8 cellular contexts compared by ENCODE assay signal in the genomic region with DNA sequence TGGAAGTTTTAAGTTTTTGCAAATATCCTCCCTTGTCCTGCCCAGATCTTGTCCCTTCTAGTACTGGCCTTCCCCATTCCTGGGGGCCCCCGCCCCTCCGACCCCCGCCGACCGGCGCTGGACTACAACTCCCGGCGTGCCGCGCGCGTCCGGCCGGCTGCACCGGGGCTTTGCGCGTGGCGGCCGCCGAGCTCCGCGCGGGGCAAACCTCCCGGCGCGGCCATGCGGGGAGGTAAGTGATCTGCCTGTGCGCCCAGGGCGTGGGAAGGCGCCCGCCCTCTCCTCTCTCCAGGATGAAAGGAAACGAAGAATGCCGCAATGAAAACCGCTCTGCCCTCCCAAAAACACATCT. TPM values are rescaled to one million over a fixed set of nuclear protein-coding genes. Genes with fewer than 3 reads are reported as not detected.
DNase-seq lines count a peak whose midpoint lies in the region; ATAC-seq, FAIRE-seq and TF ChIP-seq lines count a peak whose summit lies in the region.

No MANE protein-coding gene starts in this region.

- no peak for FAIRE-seq in frontal cortex (lab: Jason Lieb, UNC)

- H3K36me3 Mint-ChIP-seq in neural progenitor cell, result peaks cover 4% of the 10 kb centered on the region

- H3K4me1 ChIP-seq in neural progenitor cell, result peaks cover 38% of the 10 kb centered on the region
- no peaks in the 10 kb centered on the region for H3K4me1 ChIP-seq in urinary bladder (ENCODE audit: insufficient read depth)

- peak; percentile 68 for ATAC-seq in HG03196 (IDR thresholded peaks at IDR 0.05; ENCODE audit: unreplicated experiment)

- H3K27ac ChIP-seq in neural progenitor cell (no peak overlapping the region), urinary bladder (ENCODE audit: low read depth) (peak overlapping the region; percentile 58)

- DNase-seq in COLO668 (lab: John Stamatoyannopoulos, UW; ENCODE audit: unreplicated experiment) (peak; percentile 91), RPMI7951 (ENCODE audit: low read depth) (peak; percentile 60), frontal cortex (ENCODE audit: low spot score in 2 of 2) (peak; percentile 74 to 75), neural progenitor cell (ENCODE audit: low spot score) (peak; percentile 67)
- peak; percentile 44 for DNase-seq in activated naive CD4-positive, alpha-beta T cell treated with Interleukin-2 at 50 U/mL for 16 hours

- peaks cover 24% of the 10 kb centered on the region for H3F3A ChIP-seq in neural progenitor cell (ENCODE audit: low read depth)

- TF ChIP-seq CTCF in neural progenitor cell (IDR thresholded peaks at IDR 0.05), result no peak

- H3K4me1 Mint-ChIP-seq in neural progenitor cell, result peaks cover 43% of the 10 kb centered on the region

- H3K27ac Mint-ChIP-seq in neural progenitor cell, result peak overlapping the region; percentile 3

- H3K4me3 ChIP-seq in neural progenitor cell, result peak overlapping the region; percentile 99
- H3K4me3 ChIP-seq in urinary bladder (ENCODE audit: low read depth, low read length), result peak overlapping the region; percentile 73

- no peaks in the 10 kb centered on the region for H3K79me2 ChIP-seq in neural progenitor cell (ENCODE audit: low read depth)

- H3K9ac ChIP-seq in neural progenitor cell, result no peak overlapping the region

- under 1% methylated on average over 34 of the region's 34 CpGs for WGBS in urinary bladder

- H3K9me3 Mint-ChIP-seq in neural progenitor cell, result peaks cover 13% of the 10 kb centered on the region

- no peaks in the 10 kb centered on the region for H3K27me3 Mint-ChIP-seq in neural progenitor cell (ENCODE audit: insufficient read depth, low read depth)

- no peaks in the 10 kb centered on the region for H4K20me1 ChIP-seq in neural progenitor cell (ENCODE audit: low read depth)

- H3K4me2 ChIP-seq in neural progenitor cell, result peak overlapping the region; percentile 97

- H3K36me3 ChIP-seq in neural progenitor cell, result no peaks in the 10 kb centered on the region
- no peaks in the 10 kb centered on the region for H3K36me3 ChIP-seq in urinary bladder (ENCODE audit: insufficient read depth)

- peak overlapping the region; percentile 97 for H2AFZ ChIP-seq in neural progenitor cell (replicated peaks)

- TF ChIP-seq POLR2A in GM19099 (IDR thresholded peaks at IDR 0.05; ENCODE audit: extremely low read depth, insufficient read length, low read depth), result peak; percentile 62

- no peaks in the 10 kb centered on the region for H3K9me3 ChIP-seq in neural progenitor cell (ENCODE audit: low read depth)

- H3K27me3 ChIP-seq in neural progenitor cell, result no peaks in the 10 kb centered on the region

- H3K4me3 Mint-ChIP-seq in neural progenitor cell, result peak overlapping the region; percentile 85

RNA-seq across cellular contexts. Expression of a gene that starts 3.2 kb away (rescaled TPM):
- 2.9 and 3.5 TPM in 2 replicates for total RNA-seq in RPMI7951 (2014; rRNA removed; shearing (Covaris generic))
- total RNA-seq in frontal cortex (5.3 TPM), neural progenitor cell (ENCODE audit: low replicate concordance) (4.6 and 5.6 TPM in 2 replicates), urinary bladder (8.1 TPM)
- polyA plus RNA-seq in urinary bladder, result 1.2 TPM
